1 cellular context compared by ENCODE assay signal in genomic region chr17:43528319-43528987, GRCh38.
A peak's percentile ranks its signal among the peaks of the same experiment; 100 is the strongest.
TF ChIP-seq lines count a peak whose summit lies in the region.

No MANE protein-coding gene starts in this region.

TF ChIP-seq in HepG2, 621 proteins besides CTCF, POLR2A, EP300 and RAD21 (continued from another document and continues in another):
- TF ChIP-seq ZHX1 (CRISPR knock-in tag; IDR thresholded peaks at IDR 0.05; ENCODE audit: low read depth) (no peak), ISL2 (CRISPR knock-in tag; IDR thresholded peaks at IDR 0.05) (peak; percentile 51; the same call in 1 of the 2 replicates), TFDP1 (CRISPR knock-in tag; IDR thresholded peaks at IDR 0.05; ENCODE audit: borderline replicate concordance) (peak; percentile 72; the same call in 1 of the 2 replicates), ZNF3 (CRISPR knock-in tag; IDR thresholded peaks at IDR 0.05) (no peak), ZFYVE20 (CRISPR knock-in tag; IDR thresholded peaks at IDR 0.05; ENCODE audit: borderline replicate concordance, low read depth) (no peak), MATR3 (CRISPR knock-in tag; IDR thresholded peaks at IDR 0.05) (no peak), ZNF550 (CRISPR knock-in tag; IDR thresholded peaks at IDR 0.05; ENCODE audit: borderline replicate concordance) (no peak), KLF12 (CRISPR knock-in tag; IDR thresholded peaks at IDR 0.05; ENCODE audit: borderline replicate concordance) (0 out of 2 replicates have a peak, but pooled peaks have one; percentile 56), HIVEP1 (CRISPR knock-in tag; IDR thresholded peaks at IDR 0.05) (0 out of 2 replicates have a peak, but pooled peaks have one; percentile 32), HMG20A (CRISPR knock-in tag; IDR thresholded peaks at IDR 0.05; ENCODE audit: borderline replicate concordance) (no peak; the same call in 1 of the 2 replicates), ZBTB20 (CRISPR knock-in tag; IDR thresholded peaks at IDR 0.05; ENCODE audit: borderline replicate concordance, low read depth) (no peak; the same call in 1 of the 2 replicates), ETV6 (CRISPR knock-in tag; conservative IDR thresholded peaks at IDR 0.05) (no peak), ZMYM2 (CRISPR knock-in tag; IDR thresholded peaks at IDR 0.05) (no peak), ZNF660 (CRISPR knock-in tag; IDR thresholded peaks at IDR 0.05; ENCODE audit: borderline replicate concordance, low read depth) (no peak), ZNF501 (CRISPR knock-in tag; IDR thresholded peaks at IDR 0.05) (no peak), ZSCAN31 (CRISPR knock-in tag; IDR thresholded peaks at IDR 0.05; ENCODE audit: low read depth) (no peak), CREB1 (IDR thresholded peaks at IDR 0.05) (peak; percentile 56), CREB1 (CRISPR knock-in tag; IDR thresholded peaks at IDR 0.05) (no peak), ZNF567 (CRISPR knock-in tag; IDR thresholded peaks at IDR 0.05; ENCODE audit: borderline replicate concordance) (no peak), ZNF34 (CRISPR knock-in tag; IDR thresholded peaks at IDR 0.05; ENCODE audit: borderline replicate concordance) (no peak; the same call in 1 of the 2 replicates), NCOA2 (CRISPR knock-in tag; IDR thresholded peaks at IDR 0.05) (peak; percentile 62; the same call in 1 of the 2 replicates), BRCA1 (CRISPR knock-in tag; IDR thresholded peaks at IDR 0.05) (peak; percentile 35; the same call in 1 of the 2 replicates), ZNF605 (CRISPR knock-in tag; IDR thresholded peaks at IDR 0.05) (no peak), ZNF225 (CRISPR knock-in tag; IDR thresholded peaks at IDR 0.05) (peak; percentile 74; the same call in 1 of the 2 replicates), DPF2 (CRISPR knock-in tag; IDR thresholded peaks at IDR 0.05; ENCODE audit: borderline replicate concordance, low read depth) (no peak), ZNF512 (CRISPR knock-in tag; IDR thresholded peaks at IDR 0.05) (no peak), ZNF24 (IDR thresholded peaks at IDR 0.05) (no peak), ZC3H4 (CRISPR knock-in tag; IDR thresholded peaks at IDR 0.05; ENCODE audit: borderline replicate concordance) (no peak; the same call in 1 of the 2 replicates), ATF3 (CRISPR knock-in tag; IDR thresholded peaks at IDR 0.05) (no peak)
- TF ChIP-seq, protein P1, sequence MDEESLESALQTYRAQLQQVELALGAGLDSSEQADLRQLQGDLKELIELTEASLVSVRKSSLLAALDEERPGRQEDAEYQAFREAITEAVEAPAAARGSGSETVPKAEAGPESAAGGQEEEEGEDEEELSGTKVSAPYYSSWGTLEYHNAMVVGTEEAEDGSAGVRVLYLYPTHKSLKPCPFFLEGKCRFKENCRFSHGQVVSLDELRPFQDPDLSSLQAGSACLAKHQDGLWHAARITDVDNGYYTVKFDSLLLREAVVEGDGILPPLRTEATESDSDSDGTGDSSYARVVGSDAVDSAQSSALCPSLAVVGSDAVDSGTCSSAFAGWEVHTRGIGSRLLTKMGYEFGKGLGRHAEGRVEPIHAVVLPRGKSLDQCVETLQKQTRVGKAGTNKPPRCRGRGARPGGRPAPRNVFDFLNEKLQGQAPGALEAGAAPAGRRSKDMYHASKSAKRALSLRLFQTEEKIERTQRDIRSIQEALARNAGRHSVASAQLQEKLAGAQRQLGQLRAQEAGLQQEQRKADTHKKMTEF (CRISPR knock-in tag; IDR thresholded peaks at IDR 0.05) = peak; percentile 54
- TF ChIP-seq, protein P2, sequence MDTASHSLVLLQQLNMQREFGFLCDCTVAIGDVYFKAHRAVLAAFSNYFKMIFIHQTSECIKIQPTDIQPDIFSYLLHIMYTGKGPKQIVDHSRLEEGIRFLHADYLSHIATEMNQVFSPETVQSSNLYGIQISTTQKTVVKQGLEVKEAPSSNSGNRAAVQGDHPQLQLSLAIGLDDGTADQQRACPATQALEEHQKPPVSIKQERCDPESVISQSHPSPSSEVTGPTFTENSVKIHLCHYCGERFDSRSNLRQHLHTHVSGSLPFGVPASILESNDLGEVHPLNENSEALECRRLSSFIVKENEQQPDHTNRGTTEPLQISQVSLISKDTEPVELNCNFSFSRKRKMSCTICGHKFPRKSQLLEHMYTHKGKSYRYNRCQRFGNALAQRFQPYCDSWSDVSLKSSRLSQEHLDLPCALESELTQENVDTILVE (CRISPR knock-in tag; IDR thresholded peaks at IDR 0.05) = no peak
- TF ChIP-seq, protein P3, sequence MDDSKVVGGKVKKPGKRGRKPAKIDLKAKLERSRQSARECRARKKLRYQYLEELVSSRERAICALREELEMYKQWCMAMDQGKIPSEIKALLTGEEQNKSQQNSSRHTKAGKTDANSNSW (CRISPR knock-in tag; IDR thresholded peaks at IDR 0.05; ENCODE audit: borderline replicate concordance) = no peak
- TF ChIP-seq, protein P4, sequence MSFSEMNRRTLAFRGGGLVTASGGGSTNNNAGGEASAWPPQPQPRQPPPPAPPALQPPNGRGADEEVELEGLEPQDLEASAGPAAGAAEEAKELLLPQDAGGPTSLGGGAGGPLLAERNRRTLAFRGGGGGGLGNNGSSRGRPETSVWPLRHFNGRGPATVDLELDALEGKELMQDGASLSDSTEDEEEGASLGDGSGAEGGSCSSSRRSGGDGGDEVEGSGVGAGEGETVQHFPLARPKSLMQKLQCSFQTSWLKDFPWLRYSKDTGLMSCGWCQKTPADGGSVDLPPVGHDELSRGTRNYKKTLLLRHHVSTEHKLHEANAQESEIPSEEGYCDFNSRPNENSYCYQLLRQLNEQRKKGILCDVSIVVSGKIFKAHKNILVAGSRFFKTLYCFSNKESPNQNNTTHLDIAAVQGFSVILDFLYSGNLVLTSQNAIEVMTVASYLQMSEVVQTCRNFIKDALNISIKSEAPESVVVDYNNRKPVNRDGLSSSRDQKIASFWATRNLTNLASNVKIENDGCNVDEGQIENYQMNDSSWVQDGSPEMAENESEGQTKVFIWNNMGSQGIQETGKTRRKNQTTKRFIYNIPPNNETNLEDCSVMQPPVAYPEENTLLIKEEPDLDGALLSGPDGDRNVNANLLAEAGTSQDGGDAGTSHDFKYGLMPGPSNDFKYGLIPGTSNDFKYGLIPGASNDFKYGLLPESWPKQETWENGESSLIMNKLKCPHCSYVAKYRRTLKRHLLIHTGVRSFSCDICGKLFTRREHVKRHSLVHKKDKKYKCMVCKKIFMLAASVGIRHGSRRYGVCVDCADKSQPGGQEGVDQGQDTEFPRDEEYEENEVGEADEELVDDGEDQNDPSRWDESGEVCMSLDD (CRISPR knock-in tag; IDR thresholded peaks at IDR 0.05; ENCODE audit: borderline replicate concordance) = peak; percentile 59; the same call in 1 of the 2 replicates
- TF ChIP-seq, protein P5, sequence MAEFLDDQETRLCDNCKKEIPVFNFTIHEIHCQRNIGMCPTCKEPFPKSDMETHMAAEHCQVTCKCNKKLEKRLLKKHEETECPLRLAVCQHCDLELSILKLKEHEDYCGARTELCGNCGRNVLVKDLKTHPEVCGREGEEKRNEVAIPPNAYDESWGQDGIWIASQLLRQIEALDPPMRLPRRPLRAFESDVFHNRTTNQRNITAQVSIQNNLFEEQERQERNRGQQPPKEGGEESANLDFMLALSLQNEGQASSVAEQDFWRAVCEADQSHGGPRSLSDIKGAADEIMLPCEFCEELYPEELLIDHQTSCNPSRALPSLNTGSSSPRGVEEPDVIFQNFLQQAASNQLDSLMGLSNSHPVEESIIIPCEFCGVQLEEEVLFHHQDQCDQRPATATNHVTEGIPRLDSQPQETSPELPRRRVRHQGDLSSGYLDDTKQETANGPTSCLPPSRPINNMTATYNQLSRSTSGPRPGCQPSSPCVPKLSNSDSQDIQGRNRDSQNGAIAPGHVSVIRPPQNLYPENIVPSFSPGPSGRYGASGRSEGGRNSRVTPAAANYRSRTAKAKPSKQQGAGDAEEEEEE (CRISPR knock-in tag; IDR thresholded peaks at IDR 0.05; ENCODE audit: borderline replicate concordance) = no peak
- TF ChIP-seq, protein P6, sequence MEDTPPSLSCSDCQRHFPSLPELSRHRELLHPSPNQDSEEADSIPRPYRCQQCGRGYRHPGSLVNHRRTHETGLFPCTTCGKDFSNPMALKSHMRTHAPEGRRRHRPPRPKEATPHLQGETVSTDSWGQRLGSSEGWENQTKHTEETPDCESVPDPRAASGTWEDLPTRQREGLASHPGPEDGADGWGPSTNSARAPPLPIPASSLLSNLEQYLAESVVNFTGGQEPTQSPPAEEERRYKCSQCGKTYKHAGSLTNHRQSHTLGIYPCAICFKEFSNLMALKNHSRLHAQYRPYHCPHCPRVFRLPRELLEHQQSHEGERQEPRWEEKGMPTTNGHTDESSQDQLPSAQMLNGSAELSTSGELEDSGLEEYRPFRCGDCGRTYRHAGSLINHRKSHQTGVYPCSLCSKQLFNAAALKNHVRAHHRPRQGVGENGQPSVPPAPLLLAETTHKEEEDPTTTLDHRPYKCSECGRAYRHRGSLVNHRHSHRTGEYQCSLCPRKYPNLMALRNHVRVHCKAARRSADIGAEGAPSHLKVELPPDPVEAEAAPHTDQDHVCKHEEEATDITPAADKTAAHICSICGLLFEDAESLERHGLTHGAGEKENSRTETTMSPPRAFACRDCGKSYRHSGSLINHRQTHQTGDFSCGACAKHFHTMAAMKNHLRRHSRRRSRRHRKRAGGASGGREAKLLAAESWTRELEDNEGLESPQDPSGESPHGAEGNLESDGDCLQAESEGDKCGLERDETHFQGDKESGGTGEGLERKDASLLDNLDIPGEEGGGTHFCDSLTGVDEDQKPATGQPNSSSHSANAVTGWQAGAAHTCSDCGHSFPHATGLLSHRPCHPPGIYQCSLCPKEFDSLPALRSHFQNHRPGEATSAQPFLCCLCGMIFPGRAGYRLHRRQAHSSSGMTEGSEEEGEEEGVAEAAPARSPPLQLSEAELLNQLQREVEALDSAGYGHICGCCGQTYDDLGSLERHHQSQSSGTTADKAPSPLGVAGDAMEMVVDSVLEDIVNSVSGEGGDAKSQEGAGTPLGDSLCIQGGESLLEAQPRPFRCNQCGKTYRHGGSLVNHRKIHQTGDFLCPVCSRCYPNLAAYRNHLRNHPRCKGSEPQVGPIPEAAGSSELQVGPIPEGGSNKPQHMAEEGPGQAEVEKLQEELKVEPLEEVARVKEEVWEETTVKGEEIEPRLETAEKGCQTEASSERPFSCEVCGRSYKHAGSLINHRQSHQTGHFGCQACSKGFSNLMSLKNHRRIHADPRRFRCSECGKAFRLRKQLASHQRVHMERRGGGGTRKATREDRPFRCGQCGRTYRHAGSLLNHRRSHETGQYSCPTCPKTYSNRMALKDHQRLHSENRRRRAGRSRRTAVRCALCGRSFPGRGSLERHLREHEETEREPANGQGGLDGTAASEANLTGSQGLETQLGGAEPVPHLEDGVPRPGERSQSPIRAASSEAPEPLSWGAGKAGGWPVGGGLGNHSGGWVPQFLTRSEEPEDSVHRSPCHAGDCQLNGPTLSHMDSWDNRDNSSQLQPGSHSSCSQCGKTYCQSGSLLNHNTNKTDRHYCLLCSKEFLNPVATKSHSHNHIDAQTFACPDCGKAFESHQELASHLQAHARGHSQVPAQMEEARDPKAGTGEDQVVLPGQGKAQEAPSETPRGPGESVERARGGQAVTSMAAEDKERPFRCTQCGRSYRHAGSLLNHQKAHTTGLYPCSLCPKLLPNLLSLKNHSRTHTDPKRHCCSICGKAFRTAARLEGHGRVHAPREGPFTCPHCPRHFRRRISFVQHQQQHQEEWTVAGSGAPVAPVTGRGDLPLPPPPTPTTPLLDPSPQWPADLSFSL (CRISPR knock-in tag; IDR thresholded peaks at IDR 0.05) = peak; percentile 62; the same call in 1 of the 2 replicates
